32 cellular contexts compared by ENCODE assay signal in the genomic region with DNA sequence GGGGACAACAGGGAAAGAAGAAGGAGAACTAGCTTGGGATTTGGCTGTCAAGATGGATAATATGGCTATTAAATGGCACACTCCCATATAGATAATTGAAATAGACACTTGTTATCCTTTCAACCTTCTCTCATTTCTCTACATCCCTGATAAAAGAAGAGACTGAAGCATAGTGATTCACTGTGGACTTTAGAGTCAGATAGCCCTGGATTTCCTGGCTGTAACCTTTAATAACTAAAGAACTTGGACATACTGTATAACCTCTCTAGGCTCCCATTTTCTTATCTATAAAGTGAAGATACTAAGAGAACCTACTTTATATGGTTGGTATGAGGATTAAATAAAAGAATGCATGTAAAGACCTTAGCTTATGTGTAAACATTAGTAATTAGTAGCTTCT.
"Had no signal": no experiment of that assay in that cellular context is flagged by ENCODE, and none has a peak within 500 bp of the region (broad histone marks: within the 10 kb centered on the region; RNA-seq: fewer than 3 reads in every experiment).

No MANE protein-coding gene starts in this region.

- H3K4me3 Mint-ChIP-seq: mesothelial cell of epicardium; naive B cell; natural killer cell; nephron progenitor cell; neural progenitor cell; stimulated activated memory B cell treated with anti-CD40 and anti-IgM and Interleukin-4, amounts not matched to agents 10 μg/mL and 1 μg/mL and 100 μg/mL, for 72 hours; stimulated activated naive CD8-positive, alpha-beta T cell treated with anti-CD3 and anti-CD28 coated beads, Interleukin-15, amount 100 ng/mL, for 72 hours; type B pancreatic cell had no signal

- H3K9ac ChIP-seq: neural progenitor cell had no signal

- H3K9me3 Mint-ChIP-seq: mesothelial cell of epicardium; naive B cell; natural killer cell; nephron progenitor cell; neural progenitor cell; stimulated activated memory B cell treated with anti-CD40 and anti-IgM and Interleukin-4, amounts not matched to agents 10 μg/mL and 1 μg/mL and 100 μg/mL, for 72 hours; stimulated activated naive CD8-positive, alpha-beta T cell treated with anti-CD3 and anti-CD28 coated beads, Interleukin-15, amount 100 ng/mL, for 72 hours; type B pancreatic cell had no signal

- H3K4me2 ChIP-seq: neural progenitor cell, smooth muscle cell had no signal

- H3K9me3 ChIP-seq: heart right ventricle, left lung, neutrophil, ovary, sigmoid colon, tibial nerve, uterus had no signal

- H3K27me3 ChIP-seq: heart right ventricle, left lung, neural progenitor cell, neutrophil, ovary, sigmoid colon, tibial nerve, uterus had no signal

- H3K36me3 ChIP-seq: left lung, neural progenitor cell, neutrophil, ovary, uterus had no signal

- H3K4me1 Mint-ChIP-seq: mesothelial cell of epicardium, neural progenitor cell had no signal

- H3K4me3 ChIP-seq: heart right ventricle, left lung, lung, neural progenitor cell, ovary, sigmoid colon, smooth muscle cell, tibial nerve, uterus had no signal

- H3K27me3 Mint-ChIP-seq: naive B cell; progenitor cell of endocrine pancreas; stimulated activated memory B cell treated with anti-CD40 and anti-IgM and Interleukin-4, amounts not matched to agents 10 μg/mL and 1 μg/mL and 100 μg/mL, for 72 hours; stimulated activated naive CD8-positive, alpha-beta T cell treated with anti-CD3 and anti-CD28 coated beads, Interleukin-15, amount 100 ng/mL, for 72 hours; type B pancreatic cell had no signal

- ATAC-seq: heart right ventricle; left cardiac atrium; left lung; natural killer cell; right cardiac atrium; stimulated activated memory B cell treated with anti-CD40 and anti-IgM and Interleukin-4, amounts not matched to agents 10 μg/mL and 1 μg/mL and 100 μg/mL, for 72 hours; stimulated activated naive CD8-positive, alpha-beta T cell treated with anti-CD3 and anti-CD28 coated beads, Interleukin-15, amount 100 ng/mL, for 72 hours had no signal

- FAIRE-seq: keratinocyte had no signal

- DNase-seq: heart right ventricle; hippocampal formation; kidney glomerular epithelial cell; left cardiac atrium; left lung; mesendoderm; naive B cell; natural killer cell; nephron progenitor cell; occipital lobe; ovary; retina; right cardiac atrium; sigmoid colon; stimulated activated CD4-positive, alpha-beta T cell treated with anti-CD3 and anti-CD28 coated beads, Interleukin-1b, Interleukin-23, amount 100 ng/mL, for 48 hours; stimulated activated CD4-positive, alpha-beta T cell treated with anti-CD3 and anti-CD28 coated beads, Interleukin-2, amount 100 ng/mL, for 48 hours; stimulated activated CD4-positive, alpha-beta T cell treated with anti-CD3 and anti-CD28 coated beads, Interleukin-4, amount 100 ng/mL, for 4 hours; stimulated activated CD8-positive, alpha-beta memory T cell treated with anti-CD3 and anti-CD28 coated beads, Interleukin-4, amount 100 ng/mL, for 48 hours; stimulated activated naive CD4-positive, alpha-beta T cell treated with Interleukin-2 at 50 U/mL for 16 hours; stimulated activated naive CD8-positive, alpha-beta T cell treated with anti-CD3 and anti-CD28 coated beads, Interleukin-15, amount 100 ng/mL, for 72 hours; substantia nigra; uterus had no signal

- H3K27ac ChIP-seq: heart right ventricle, left lung, neural progenitor cell, neutrophil, ovary, sigmoid colon, tibial nerve, uterus had no signal

- H2AFZ ChIP-seq: neural progenitor cell had no signal

- H3K27ac Mint-ChIP-seq: mesothelial cell of epicardium; naive B cell; natural killer cell; nephron progenitor cell; neural progenitor cell; progenitor cell of endocrine pancreas; stimulated activated memory B cell treated with anti-CD40 and anti-IgM and Interleukin-4, amounts not matched to agents 10 μg/mL and 1 μg/mL and 100 μg/mL, for 72 hours; stimulated activated naive CD8-positive, alpha-beta T cell treated with anti-CD3 and anti-CD28 coated beads, Interleukin-15, amount 100 ng/mL, for 72 hours; type B pancreatic cell had no signal

- H3K4me1 ChIP-seq: sigmoid colon, tibial nerve, uterus had no signal

- H3K36me3 Mint-ChIP-seq: natural killer cell, neural progenitor cell had no signal
